9 cellular contexts compared by ENCODE assay signal in the genomic region with DNA sequence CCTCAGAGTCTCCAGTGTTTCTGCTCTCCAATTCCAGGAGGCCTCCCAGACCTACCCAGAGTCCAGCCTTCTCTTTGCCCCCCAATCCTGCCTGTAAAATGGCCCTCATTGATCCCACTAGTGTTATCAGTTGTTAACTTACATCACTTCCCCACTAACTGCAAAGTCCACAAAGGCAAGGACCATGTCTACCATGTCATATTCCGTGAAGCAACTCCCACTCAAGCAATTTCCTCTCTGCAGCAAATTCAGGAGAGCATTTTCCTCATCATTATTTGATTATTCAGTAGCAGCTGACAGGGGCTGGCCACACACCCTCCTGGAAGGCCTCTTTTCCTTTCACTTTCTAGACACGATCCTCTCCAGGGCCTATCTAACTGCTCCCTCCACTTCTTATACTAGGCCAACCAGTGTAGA.
DNase-seq lines count a peak whose midpoint lies in the region; ATAC-seq and TF ChIP-seq lines count a peak whose summit lies in the region.
"Had no signal": no experiment of that assay in that cellular context is flagged by ENCODE, and none has a peak within 500 bp of the region (broad histone marks: within the 10 kb centered on the region; RNA-seq: fewer than 3 reads in every experiment).

No MANE protein-coding gene starts in this region.

- no peak for DNase-seq in stimulated activated naive CD8-positive, alpha-beta T cell treated with anti-CD3 and anti-CD28 coated beads, Interleukin-15, amount 100 ng/mL, for 72 hours
- DNase-seq in stimulated activated naive CD8-positive, alpha-beta T cell treated with anti-CD3 and anti-CD28 coated beads, Interleukin-15, Interleukin-2, amounts not matched to agents 100 U/mL and 50 U/mL, for 24 hours: no peak
- peak; percentile 68 for DNase-seq in RPMI7951 (ENCODE audit: low read depth)
- peak; percentile 28 to 31 (median 30) for DNase-seq in immature natural killer cell
- DNase-seq in uterus: peak; percentile 28 to 37
- no peak for DNase-seq in DMS114 treated with DMSO at 0.1 percent for 48 hours (lab: John Stamatoyannopoulos, UW; ENCODE audit: unreplicated experiment)
- no peak for DNase-seq in caudate nucleus (lab: John Stamatoyannopoulos, UW)
- no peak for DNase-seq in putamen (ENCODE audit: low spot score)

- no peaks in the 10 kb centered on the region for H3K9me3 Mint-ChIP-seq in stimulated activated naive CD8-positive, alpha-beta T cell treated with anti-CD3 and anti-CD28 coated beads, Interleukin-15, amount 100 ng/mL, for 72 hours
- H3K9me3 Mint-ChIP-seq in immature natural killer cell: no peaks in the 10 kb centered on the region

- intact Hi-C loops in uterus (cut with DNase I; ENCODE audit: low total_unique reads): no loop called here

- no peaks in the 10 kb centered on the region for H3K36me3 ChIP-seq in uterus

- no peak for TF ChIP-seq POLR2A in uterus (IDR thresholded peaks at IDR 0.05)

- peaks cover 6 to 16% of the 10 kb centered on the region in 2 donors for H3K4me1 ChIP-seq in uterus

- no peaks in the 10 kb centered on the region for H3K9me3 ChIP-seq in uterus

- H3K27me3 Mint-ChIP-seq in stimulated activated naive CD8-positive, alpha-beta T cell treated with anti-CD3 and anti-CD28 coated beads, Interleukin-15, amount 100 ng/mL, for 72 hours: no peaks in the 10 kb centered on the region
- no peaks in the 10 kb centered on the region for H3K27me3 Mint-ChIP-seq in immature natural killer cell (ENCODE audit: low read depth in 3 of 3)

- TF ChIP-seq CTCF in uterus (IDR thresholded peaks at IDR 0.05): no peak

- H3K27ac ChIP-seq in uterus (peak overlapping the region; percentile 18 to 89), caudate nucleus (ENCODE audit: low read depth, low read length) (no peak overlapping the region)
- H3K27ac ChIP-seq: KMS-11 had no signal

- ATAC-seq in stimulated activated naive CD8-positive, alpha-beta T cell treated with anti-CD3 and anti-CD28 coated beads, Interleukin-15, amount 100 ng/mL, for 72 hours: peak; percentile 87
- ATAC-seq in stimulated activated naive CD8-positive, alpha-beta T cell treated with anti-CD3 and anti-CD28 coated beads, Interleukin-15, Interleukin-2, amounts not matched to agents 100 U/mL and 50 U/mL, for 24 hours: no peak

- peaks cover 5% of the 10 kb centered on the region for H3K4me1 Mint-ChIP-seq in stimulated activated naive CD8-positive, alpha-beta T cell treated with anti-CD3 and anti-CD28 coated beads, Interleukin-15, amount 100 ng/mL, for 72 hours
- peaks cover 7 to 8% of the 10 kb centered on the region in 2 donors for H3K4me1 Mint-ChIP-seq in immature natural killer cell

- no peaks in the 10 kb centered on the region for H3K36me3 Mint-ChIP-seq in immature natural killer cell

- no peaks in the 10 kb centered on the region for H3K27me3 ChIP-seq in uterus

- no peak overlapping the region for H3K4me3 ChIP-seq in uterus

- H3K27ac Mint-ChIP-seq in stimulated activated naive CD8-positive, alpha-beta T cell treated with anti-CD3 and anti-CD28 coated beads, Interleukin-15, amount 100 ng/mL, for 72 hours: no peak overlapping the region
- H3K27ac Mint-ChIP-seq in immature natural killer cell: no peak overlapping the region

- H3K4me3 Mint-ChIP-seq in stimulated activated naive CD8-positive, alpha-beta T cell treated with anti-CD3 and anti-CD28 coated beads, Interleukin-15, amount 100 ng/mL, for 72 hours: no peak overlapping the region
- no peak overlapping the region for H3K4me3 Mint-ChIP-seq in immature natural killer cell

Comparison
In these comparisons a context has a peak if more than half of its experiments do, and no peak if none do; other contexts are left out.
1. DNase-seq: peak in RPMI7951 (single experiment), immature natural killer cell (3 of 3) and uterus (2 of 2); none in stimulated activated naive CD8-positive, alpha-beta T cell treated with anti-CD3 and anti-CD28 coated beads, Interleukin-15, amount 100 ng/mL, for 72 hours (0 of 2), stimulated activated naive CD8-positive, alpha-beta T cell treated with anti-CD3 and anti-CD28 coated beads, Interleukin-15, Interleukin-2, amounts not matched to agents 100 U/mL and 50 U/mL, for 24 hours (single experiment), DMS114 treated with DMSO at 0.1 percent for 48 hours (single experiment), caudate nucleus (0 of 61) and putamen (single experiment).